ENCODE assay signal across 8 cellular contexts in the genomic region with DNA sequence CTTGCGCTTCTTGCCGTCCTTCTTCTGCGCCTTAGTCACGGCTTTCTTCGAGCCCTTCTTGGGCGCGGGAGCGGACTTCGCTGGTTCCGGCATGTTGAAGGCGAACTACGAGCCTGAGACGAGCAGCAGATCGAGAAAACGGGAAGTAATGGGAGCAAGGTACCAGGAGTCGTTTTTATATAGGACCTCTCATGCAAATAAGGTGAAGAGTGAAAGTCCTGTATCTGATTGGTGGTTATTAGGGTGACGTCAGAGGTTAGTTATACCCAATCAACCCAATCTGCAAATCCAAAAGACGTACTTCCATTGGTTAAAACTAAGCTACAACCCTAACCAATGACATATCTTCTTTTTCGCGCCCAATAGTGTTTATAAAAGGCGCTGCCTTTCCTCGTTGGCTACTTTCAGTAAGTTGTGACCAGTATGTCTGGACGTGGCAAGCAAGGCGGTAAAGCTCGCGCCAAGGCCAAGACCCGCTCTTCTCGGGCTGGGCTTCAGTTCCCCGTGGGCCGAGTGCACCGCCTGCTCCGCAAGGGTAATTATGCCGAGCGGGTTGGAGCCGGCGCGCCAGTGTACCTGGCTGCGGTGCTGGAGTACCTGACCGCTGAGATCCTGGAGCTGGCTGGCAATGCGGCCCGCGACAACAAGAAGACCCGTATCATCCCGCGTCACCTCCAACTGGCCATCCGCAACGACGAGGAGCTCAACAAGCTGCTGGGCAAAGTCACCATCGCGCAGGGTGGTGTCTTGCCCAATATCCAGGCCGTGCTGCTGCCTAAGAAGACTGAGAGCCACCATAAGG.
DNase-seq lines count a peak whose midpoint lies in the region; ATAC-seq and TF ChIP-seq lines count a peak whose summit lies in the region.

No MANE protein-coding gene starts in this region.

- H3K9me3 Mint-ChIP-seq in CD8-positive, alpha-beta memory T cell = no peaks in the 10 kb centered on the region
- H3K9me3 Mint-ChIP-seq in effector memory CD8-positive, alpha-beta T cell = no peaks in the 10 kb centered on the region

- H3K36me3 Mint-ChIP-seq in CD8-positive, alpha-beta memory T cell = peaks cover 2 to 3% (median 2%) of the 10 kb centered on the region in 3 donors
- H3K36me3 Mint-ChIP-seq in effector memory CD8-positive, alpha-beta T cell (ENCODE audit: insufficient read depth) = peaks cover 12% of the 10 kb centered on the region

- intact Hi-C loops in lower lobe of right lung (cut with DNase I) = no loop called here

- peak; percentile 66 for ATAC-seq in GM19438 (IDR thresholded peaks at IDR 0.05; ENCODE audit: low read depth, unreplicated experiment)
- ATAC-seq in HG03521 (IDR thresholded peaks at IDR 0.05; ENCODE audit: unreplicated experiment) = peak; percentile 72
- ATAC-seq in effector memory CD8-positive, alpha-beta T cell (replicated peaks) = peak; percentile 82
- peak; percentile 98 for ATAC-seq in lower lobe of right lung

- no peak overlapping the region for H3K27ac Mint-ChIP-seq in CD8-positive, alpha-beta memory T cell
- no peak overlapping the region for H3K27ac Mint-ChIP-seq in effector memory CD8-positive, alpha-beta T cell

- H3K9me3 ChIP-seq in CD8-positive, alpha-beta memory T cell (ENCODE audit: low read length) = no peaks in the 10 kb centered on the region
- H3K9me3 ChIP-seq in lower lobe of right lung = no peaks in the 10 kb centered on the region

- peak overlapping the region; percentile 97 for H3K4me3 ChIP-seq in CD8-positive, alpha-beta memory T cell (ENCODE audit: low read length)
- peak overlapping the region; percentile 72 for H3K4me3 ChIP-seq in lower lobe of right lung

- TF ChIP-seq CTCF in lower lobe of right lung (IDR thresholded peaks at IDR 0.05) = no peak

- H3K36me3 ChIP-seq in CD8-positive, alpha-beta memory T cell (ENCODE audit: insufficient read depth, low read length) = no peaks in the 10 kb centered on the region
- H3K36me3 ChIP-seq in lower lobe of right lung = no peaks in the 10 kb centered on the region

- peak; percentile 42 to 93 (median 89) for DNase-seq in CD8-positive, alpha-beta memory T cell
- DNase-seq in NCI-H748 (lab: John Stamatoyannopoulos, UW; ENCODE audit: unreplicated experiment) (peak; percentile 100), lower lobe of right lung (peak; percentile 81)
- peak; percentile 76 to 86 for DNase-seq in activated CD4-positive, alpha-beta T cell treated with anti-CD3 and anti-CD28 coated beads, Interleukin-2, amount 50 U/mL, for 48 hours
- DNase-seq in effector memory CD8-positive, alpha-beta T cell = peak; percentile 72 to 80 (median 72)
- peak; percentile 61 to 75 (median 68) for DNase-seq in stimulated activated CD4-positive, alpha-beta T cell treated with anti-CD3 and anti-CD28 coated beads, TNF-alpha, amount 100 ng/mL, for 24 hours (ENCODE audit: low read depth in 3 of 3)

- H3K27me3 ChIP-seq in CD8-positive, alpha-beta memory T cell (ENCODE audit: insufficient read depth, low read length, poor library complexity, severe bottlenecking) = no peaks in the 10 kb centered on the region
- H3K27me3 ChIP-seq in lower lobe of right lung (ENCODE audit: low read depth) = no peaks in the 10 kb centered on the region

- peak overlapping the region; percentile 91 for H3K27ac ChIP-seq in CD8-positive, alpha-beta memory T cell (ENCODE audit: low read depth, low read length)
- peak overlapping the region; percentile 97 for H3K27ac ChIP-seq in lower lobe of right lung

- no peaks in the 10 kb centered on the region for H3K27me3 Mint-ChIP-seq in CD8-positive, alpha-beta memory T cell
- H3K27me3 Mint-ChIP-seq in effector memory CD8-positive, alpha-beta T cell = no peaks in the 10 kb centered on the region

- CTCF ChIA-PET in CD8-positive, alpha-beta memory T cell (lab: Charles Lee) = interaction anchor here (0.7 to 6.5 kb wide), 14 partner anchors 9 to 1023 kb away, joined by 3 to 80 read pairs (median 3); a partner anchor contains a TSS

- POLR2A ChIA-PET in CD8-positive, alpha-beta memory T cell (lab: Charles Lee) = interaction anchor here (0.6 to 6.1 kb wide), 49 partner anchors 8 to 1749 kb away, joined by 3 to 231 read pairs (median 6); a partner anchor contains a TSS

- H3K4me1 Mint-ChIP-seq in CD8-positive, alpha-beta memory T cell = peaks cover 7 to 21% (median 10%) of the 10 kb centered on the region in 3 donors
- H3K4me1 Mint-ChIP-seq in effector memory CD8-positive, alpha-beta T cell (ENCODE audit: low read depth in 2 of 2) = peaks cover 0 to 3% of the 10 kb centered on the region in 2 donors

- no peak overlapping the region for H3K4me3 Mint-ChIP-seq in CD8-positive, alpha-beta memory T cell
- no peak overlapping the region for H3K4me3 Mint-ChIP-seq in effector memory CD8-positive, alpha-beta T cell

- H3K4me1 ChIP-seq in CD8-positive, alpha-beta memory T cell (ENCODE audit: insufficient read depth, low read length) = peaks cover 20% of the 10 kb centered on the region
- H3K4me1 ChIP-seq in lower lobe of right lung = peaks cover 12% of the 10 kb centered on the region

Comparison
In these comparisons a context has a peak if more than half of its experiments do, and no peak if none do; other contexts are left out.
1. Peak in every context shown above with its lines: DNase-seq, ATAC-seq, H3K4me3 ChIP-seq and H3K27ac ChIP-seq.